In genomic region chr1:109427171-109427467, GRCh38 we compare ENCODE assay signal across 8 cellular contexts. TPM values are rescaled to one million over a fixed set of nuclear protein-coding genes. Genes with fewer than 3 reads are reported as not detected.
DNase-seq lines count a peak whose midpoint lies in the region; ATAC-seq and TF ChIP-seq lines count a peak whose summit lies in the region.

No MANE protein-coding gene starts in this region.

- no peaks in the 10 kb centered on the region for H3K27me3 Mint-ChIP-seq in Caco-2 (ENCODE audit: insufficient read depth, unreplicated experiment)

- H3K4me3 ChIP-seq in Caco-2 (ENCODE audit: low read depth, low read length) (peak overlapping the region; percentile 53), Panc1 (ENCODE audit: low read depth in 2 of 2, low read length in 2 of 2) (peak overlapping the region; percentile 93 to 95), epithelial cell of esophagus (ENCODE audit: low read length) (peak overlapping the region; percentile 95), osteoblast (ENCODE audit: insufficient read depth, low read length) (peak overlapping the region; percentile 81)

- H3K4me3 Mint-ChIP-seq in Caco-2 (ENCODE audit: unreplicated experiment), result peak overlapping the region; percentile 90

- CTCF ChIA-PET in Caco-2 (lab: Charles Lee) (interaction anchor here (0.7 to 0.8 kb wide), 2 partner anchors 119 to 1566 kb away, joined by 4 to 6 read pairs; no protein-coding TSS in a partner anchor), Panc1 (lab: Charles Lee) (interaction anchor here (0.6 to 1.0 kb wide), 2 partner anchors 106 to 346 kb away, joined by 3 to 17 read pairs; no protein-coding TSS in a partner anchor)

- peaks cover 14% of the 10 kb centered on the region for H3K36me3 Mint-ChIP-seq in Caco-2 (ENCODE audit: insufficient read depth, unreplicated experiment)

- H3K36me3 ChIP-seq in Caco-2 (ENCODE audit: control insufficient read depth, insufficient read depth, low read length), result no peaks in the 10 kb centered on the region; the same call in 1 of the 2 replicates
- H3K36me3 ChIP-seq in Panc1 (ENCODE audit: control insufficient read depth, insufficient read depth, low read length), result peaks cover 2% of the 10 kb centered on the region
- H3K36me3 ChIP-seq in osteoblast (ENCODE audit: insufficient read depth, low read length), result no peaks in the 10 kb centered on the region

- peaks cover 14% of the 10 kb centered on the region for H3K4me1 ChIP-seq in Caco-2
- peaks cover 10% of the 10 kb centered on the region for H3K4me1 ChIP-seq in Panc1 (ENCODE audit: control insufficient read depth, insufficient read depth, low read length)
- peaks cover 25% of the 10 kb centered on the region for H3K4me1 ChIP-seq in osteoblast (ENCODE audit: insufficient read depth, low read length)

- no TSS peak for BruUV-seq in Caco-2 (replicated peaks; lab: Mats Ljungman, UMichigan)
- BruUV-seq in Panc1 (replicated peaks; lab: Mats Ljungman, UMichigan), result no TSS peak

- peak overlapping the region; percentile 86 for H2AFZ ChIP-seq in osteoblast (ENCODE audit: low read length)

- H4K20me1 ChIP-seq in osteoblast (ENCODE audit: insufficient read depth, low read length), result peaks cover 9% of the 10 kb centered on the region

- H3K9me3 ChIP-seq in Caco-2 (no peaks in the 10 kb centered on the region), Panc1 (ENCODE audit: control insufficient read depth, insufficient read depth, low read depth, low read length) (no peaks in the 10 kb centered on the region), osteoblast (ENCODE audit: low read depth, low read length) (no peaks in the 10 kb centered on the region)

- no peaks in the 10 kb centered on the region for H3K9me3 Mint-ChIP-seq in Caco-2 (ENCODE audit: unreplicated experiment)

- peaks cover 14% of the 10 kb centered on the region for H3K4me1 Mint-ChIP-seq in Caco-2 (ENCODE audit: low read depth, unreplicated experiment)

- POLR2A ChIA-PET in Caco-2 (lab: Charles Lee) (interaction anchor here (0.6 to 0.9 kb wide), 3 partner anchors 56 to 591 kb away, joined by 3 to 7 read pairs (median 4); no protein-coding TSS in a partner anchor), Panc1 (lab: Charles Lee) (no interaction called here)

- peak overlapping the region; percentile 95 for H3K4me2 ChIP-seq in osteoblast (ENCODE audit: insufficient read depth, low read length)

- no peak for TF ChIP-seq CTCF in Caco-2 (IDR thresholded peaks at IDR 0.05; ENCODE audit: insufficient read depth in 1 of 2, low read depth in 1 of 2, low read length in 1 of 2, severe bottlenecking in 1 of 2, unreplicated experiment in 1 of 2)
- TF ChIP-seq CTCF in Panc1 (IDR thresholded peaks at IDR 0.05), result no peak
- no peak for TF ChIP-seq CTCF in epithelial cell of esophagus (IDR thresholded peaks at IDR 0.05; ENCODE audit: insufficient read depth, low read depth, low read length, missing control alignments)
- TF ChIP-seq CTCF in osteoblast (IDR thresholded peaks at IDR 0.05; ENCODE audit: extremely low read depth, low read depth, low read length), result no peak

- H3K27me3 ChIP-seq in Caco-2 (replicated peaks; ENCODE audit: control insufficient read depth, insufficient read depth, low read length), result no peaks in the 10 kb centered on the region
- H3K27me3 ChIP-seq in Panc1 (ENCODE audit: control insufficient read depth, insufficient read depth, low read length), result no peaks in the 10 kb centered on the region
- no peaks in the 10 kb centered on the region for H3K27me3 ChIP-seq in osteoblast (ENCODE audit: insufficient read depth, low read length)

- peaks cover 48% of the 10 kb centered on the region for H3K79me2 ChIP-seq in osteoblast (ENCODE audit: insufficient read depth, low read length)

- in situ Hi-C loops in Panc1 (cut with HindIII; ENCODE audit: low pct_unique_long_range_greater_than_20kb, low sequenced_read_pairs), result no loop called here

- ATAC-seq in Panc1 (no peak), HG02981 (IDR thresholded peaks at IDR 0.05; ENCODE audit: unreplicated experiment) (no peak)

- intact Hi-C loops in Caco-2 (cut with micrococcal nuclease; ENCODE audit: unreplicated experiment) (loop anchor here (5.0 kb wide), 2 partner anchors 55 to 105 kb away; partner anchors contain the start of gene ATXN7L2), Panc1 (cut with micrococcal nuclease; ENCODE audit: unreplicated experiment) (no loop called here)

- peak overlapping the region; percentile 95 for H3K27ac Mint-ChIP-seq in Caco-2 (ENCODE audit: unreplicated experiment)

- no peak for DNase-seq in Caco-2
- DNase-seq in Panc1 (ENCODE audit: low read depth, low spot score), result no peak
- DNase-seq in epithelial cell of esophagus (ENCODE audit: low read depth), result no peak
- DNase-seq in osteoblast (ENCODE audit: insufficient read length, low spot score, missing footprints), result no peak
- no peak for DNase-seq in NCI-H774 (lab: John Stamatoyannopoulos, UW)
- DNase-seq in foreskin melanocyte, result no peak
- DNase-seq in H4 (ENCODE audit: low spot score), result no peak

- H3K27ac ChIP-seq in Panc1 (ENCODE audit: low read length) (peak overlapping the region; percentile 96), osteoblast (ENCODE audit: low read depth, low read length) (peak overlapping the region; percentile 88)

RNA-seq across cellular contexts. Expression of gene PSMA5, which starts 0.9 kb away (rescaled TPM):
- total RNA-seq in Caco-2 (2022) (82.7 and 97.8 TPM in 2 replicates), Panc1 (2021; ENCODE audit: unreplicated experiment) (118 TPM), osteoblast (41.5 and 45.6 TPM in 2 replicates)
- 136 TPM for polyA plus RNA-seq in Panc1 (2012; ENCODE audit: insufficient read length)
- total RNA-seq in H4 (2014; rRNA removed; shearing (Covaris generic)), result 154 and 184 TPM in 2 replicates

RNA-seq across cellular contexts. Expression of gene SORT1, which starts 29.4 kb away (rescaled TPM):
- 65.2 and 67.1 TPM in 2 replicates for total RNA-seq in Caco-2 (2022)
- 25.1 TPM for total RNA-seq in Panc1 (2021; ENCODE audit: unreplicated experiment)
- 7.9 TPM for polyA plus RNA-seq in Panc1 (2012; ENCODE audit: insufficient read length)
- 45.1 and 48.5 TPM in 2 replicates for total RNA-seq in osteoblast
- 3.7 and 7.4 TPM in 2 replicates for total RNA-seq in H4 (2014; rRNA removed; shearing (Covaris generic))

RNA-seq across cellular contexts. Expression of gene SYPL2, which starts 39.2 kb away (rescaled TPM):
- total RNA-seq in Caco-2 (2022) (0.32 and 0.45 TPM in 2 replicates), Panc1 (2021; ENCODE audit: unreplicated experiment) (0.74 TPM), osteoblast (0.88 and 1.8 TPM in 2 replicates)
- 0.40 TPM for polyA plus RNA-seq in Panc1 (2012; ENCODE audit: insufficient read length)
- 0.27 and 0.54 TPM in 2 replicates for total RNA-seq in H4 (2014; rRNA removed; shearing (Covaris generic))

RNA-seq across cellular contexts. Expression of gene ATXN7L2, which starts 56.6 kb away (rescaled TPM):
- total RNA-seq in Caco-2 (2022) (3.9 and 4.0 TPM in 2 replicates), Panc1 (2021; ENCODE audit: unreplicated experiment) (4.9 TPM), osteoblast (1.8 and 3.5 TPM in 2 replicates)
- 5.5 TPM for polyA plus RNA-seq in Panc1 (2012; ENCODE audit: insufficient read length)
- 1.0 and 1.9 TPM in 2 replicates for total RNA-seq in H4 (2014; rRNA removed; shearing (Covaris generic))
